ENCODE assay signal across 7 cellular contexts in genomic region chrX:111445485-111445884, GRCh38. TPM values are rescaled to one million over a fixed set of nuclear protein-coding genes. Genes with fewer than 3 reads are reported as not detected.
A peak's percentile ranks its signal among the peaks of the same experiment; 100 is the strongest.
DNase-seq lines count a peak whose midpoint lies in the region; ATAC-seq and TF ChIP-seq lines count a peak whose summit lies in the region.

No MANE protein-coding gene starts in this region.

- ATAC-seq in left lung, result peak; percentile 69

- no peaks in the 10 kb centered on the region for H3K36me3 ChIP-seq in left lung

- DNase-seq in GM03348 (ENCODE audit: low spot score), result peak; percentile 24
- peak; percentile 54 for DNase-seq in HEK293T (ENCODE audit: extremely low spot score)
- peak; percentile 28 for DNase-seq in NCI-H2196 (lab: John Stamatoyannopoulos, UW; ENCODE audit: unreplicated experiment)
- DNase-seq in astrocyte of the spinal cord (ENCODE audit: low read depth, low spot score), result peak; percentile 37
- no peak for DNase-seq in left lung
- no peak for DNase-seq in stimulated activated CD4-positive, alpha-beta T cell treated with anti-CD3 and anti-CD28 coated beads, Interleukin-15, amount 100 ng/mL, for 24 hours
- DNase-seq in activated CD8-positive, alpha-beta memory T cell treated with anti-CD3 and anti-CD28 coated beads, Interleukin-2, amount 50 U/mL, for 4 hours, result no peak

- H3K27ac ChIP-seq in left lung, result no peak overlapping the region

- in situ Hi-C loops in astrocyte of the spinal cord (cut with HindIII; ENCODE audit: low sequenced_read_pairs), result no loop called here

- H3K27me3 ChIP-seq in left lung, result peaks cover 0 to 7% of the 10 kb centered on the region in 2 donors

- POLR2A ChIA-PET in HEK293T (lab: Yijun Ruan, JAX), result no interaction called here

- CTCF ChIA-PET in HEK293T (lab: Yijun Ruan, JAX), result no interaction called here

- H3K4me1 ChIP-seq in left lung, result no peaks in the 10 kb centered on the region

- no peaks in the 10 kb centered on the region for H3K9me3 ChIP-seq in left lung

- no peak overlapping the region for H3K4me3 ChIP-seq in astrocyte of the spinal cord (ENCODE audit: low read depth, low read length)
- no peak overlapping the region for H3K4me3 ChIP-seq in left lung

- intact Hi-C loops in left lung (cut with DNase I), result no loop called here

- TF ChIP-seq CTCF in astrocyte of the spinal cord (IDR thresholded peaks at IDR 0.05; ENCODE audit: low read depth, low read length) (peak; percentile 61), left lung (IDR thresholded peaks at IDR 0.05) (peak; percentile 15 to 37)

TF ChIP-seq in HEK293T, 16 proteins besides CTCF, POLR2A, EP300 and RAD21:
- no peak for TF ChIP-seq SP1 (IDR thresholded peaks at IDR 0.05)
- no peak for TF ChIP-seq ARNT (IDR thresholded peaks at IDR 0.05)
- no peak for TF ChIP-seq ELF4 (IDR thresholded peaks at IDR 0.05)
- no peak for TF ChIP-seq FOXK2 (IDR thresholded peaks at IDR 0.05)
- TF ChIP-seq PKNOX1 (IDR thresholded peaks at IDR 0.05), result no peak
- TF ChIP-seq LEF1 (IDR thresholded peaks at IDR 0.05; ENCODE audit: borderline replicate concordance), result no peak
- TF ChIP-seq FOXM1 (IDR thresholded peaks at IDR 0.05; ENCODE audit: borderline replicate concordance), result no peak
- TF ChIP-seq BHLHE40 (IDR thresholded peaks at IDR 0.05; ENCODE audit: borderline replicate concordance), result no peak
- TF ChIP-seq HDGF (IDR thresholded peaks at IDR 0.05; ENCODE audit: borderline replicate concordance), result no peak
- TF ChIP-seq TARDBP (IDR thresholded peaks at IDR 0.05), result no peak
- TF ChIP-seq NFRKB (IDR thresholded peaks at IDR 0.05), result no peak
- no peak for TF ChIP-seq ZNF384 (IDR thresholded peaks at IDR 0.05)
- no peak for TF ChIP-seq SUZ12 (IDR thresholded peaks at IDR 0.05)
- TF ChIP-seq L3MBTL2 (conservative IDR thresholded peaks at IDR 0.05), result no peak
- TF ChIP-seq FOXA1 (IDR thresholded peaks at IDR 0.05), result no peak
- no peak for TF ChIP-seq CTBP1 (IDR thresholded peaks at IDR 0.05; ENCODE audit: borderline replicate concordance)
TF ChIP-seq in HEK293T: peak in this region for 0.

RNA-seq across cellular contexts. Expression of gene DCX, which starts 33.5 kb away (rescaled TPM):
- not detected for total RNA-seq in left lung

Comparison
In these comparisons a context has a peak if more than half of its experiments do, and no peak if none do; other contexts are left out.
1. DNase-seq: peak in GM03348 (single experiment), HEK293T (single experiment), NCI-H2196 (single experiment) and astrocyte of the spinal cord (single experiment); none in left lung (0 of 2), stimulated activated CD4-positive, alpha-beta T cell treated with anti-CD3 and anti-CD28 coated beads, Interleukin-15, amount 100 ng/mL, for 24 hours (single experiment) and activated CD8-positive, alpha-beta memory T cell treated with anti-CD3 and anti-CD28 coated beads, Interleukin-2, amount 50 U/mL, for 4 hours (single experiment).